8 cellular contexts compared by ENCODE assay signal in genomic region chr6:73653571-73654424, GRCh38.
DNase-seq lines count a peak whose midpoint lies in the region; ATAC-seq and TF ChIP-seq lines count a peak whose summit lies in the region.

TSS of gene SLC17A5 (minus strand) at chr6:73653992. CDS start at chr6:73653886, 106 bp downstream.

- peak within 1 kb of the TSS; percentile 97 for H3K4me3 ChIP-seq in OCI-LY1 (ENCODE audit: low read depth, low read length, poor library complexity, severe bottlenecking)

- H3K4me1 ChIP-seq in OCI-LY1 (ENCODE audit: insufficient read depth, low read length, severe bottlenecking): peaks cover 20% of the 10 kb centered on the region

- H2AFZ ChIP-seq in OCI-LY1 (ENCODE audit: low read length): peak within 1 kb of the TSS; percentile 89

- H3F3A ChIP-seq in OCI-LY1 (ENCODE audit: insufficient read depth, low read length): peaks cover 6% of the 10 kb centered on the region; the same call in 1 of the 2 replicates

- H3K9me3 ChIP-seq in OCI-LY1 (ENCODE audit: low read length): no peaks in the 10 kb centered on the region

- DNase-seq in DMS 273 (lab: John Stamatoyannopoulos, UW; ENCODE audit: unreplicated experiment) (peak; percentile 98), HuH-7 (ENCODE audit: low spot score) (peak; percentile 96), activated T-cell treated with anti-CD3 and anti-CD28 coated beads for 24 hours (ENCODE audit: low read depth) (peak; percentile 88), epidermal melanocyte (ENCODE audit: insufficient read length, low spot score) (peak; percentile 94), middle frontal gyrus (ENCODE audit: extremely low spot score, low spot score) (peak; percentile 91)
- DNase-seq in stimulated activated CD8-positive, alpha-beta memory T cell treated with anti-CD3 and anti-CD28 coated beads, Interleukin-2, amount 100 ng/mL, for 1 hour (ENCODE audit: low read depth in 2 of 2): peak; percentile 78 to 79

- peak within 1 kb of the TSS; percentile 87 for H3K27ac ChIP-seq in OCI-LY1 (ENCODE audit: low read depth, low read length, poor library complexity, severe bottlenecking)

- H4K20me1 ChIP-seq in OCI-LY1 (ENCODE audit: insufficient read depth, low read length): no peaks in the 10 kb centered on the region

- TF ChIP-seq CTCF in OCI-LY1 (IDR thresholded peaks at IDR 0.05; ENCODE audit: low read length): no peak

- peak within 1 kb of the TSS; percentile 96 for H3K9ac ChIP-seq in OCI-LY1 (ENCODE audit: low read length)

- no peaks in the 10 kb centered on the region for H3K9me2 ChIP-seq in OCI-LY1 (ENCODE audit: low read depth, low read length)

- peak within 1 kb of the TSS; percentile 98 for H3K4me2 ChIP-seq in OCI-LY1 (ENCODE audit: low read length)

- no peaks in the 10 kb centered on the region for H3K27me3 ChIP-seq in OCI-LY1 (ENCODE audit: insufficient read depth, low read length)

- peak; percentile 86 for ATAC-seq in GM21526 (IDR thresholded peaks at IDR 0.05; ENCODE audit: low FRiP score, unreplicated experiment)

- no peaks in the 10 kb centered on the region for H3K79me2 ChIP-seq in OCI-LY1 (ENCODE audit: insufficient read depth, low read length)

- H3K36me3 ChIP-seq in OCI-LY1 (ENCODE audit: insufficient read depth, low read length): no peaks in the 10 kb centered on the region

Comparison
In these comparisons a context has a peak if more than half of its experiments do, and no peak if none do; other contexts are left out.
1. Peak in every context shown above with its lines: DNase-seq, ATAC-seq, H3K4me3 ChIP-seq and H3K27ac ChIP-seq.